In the genomic region with DNA sequence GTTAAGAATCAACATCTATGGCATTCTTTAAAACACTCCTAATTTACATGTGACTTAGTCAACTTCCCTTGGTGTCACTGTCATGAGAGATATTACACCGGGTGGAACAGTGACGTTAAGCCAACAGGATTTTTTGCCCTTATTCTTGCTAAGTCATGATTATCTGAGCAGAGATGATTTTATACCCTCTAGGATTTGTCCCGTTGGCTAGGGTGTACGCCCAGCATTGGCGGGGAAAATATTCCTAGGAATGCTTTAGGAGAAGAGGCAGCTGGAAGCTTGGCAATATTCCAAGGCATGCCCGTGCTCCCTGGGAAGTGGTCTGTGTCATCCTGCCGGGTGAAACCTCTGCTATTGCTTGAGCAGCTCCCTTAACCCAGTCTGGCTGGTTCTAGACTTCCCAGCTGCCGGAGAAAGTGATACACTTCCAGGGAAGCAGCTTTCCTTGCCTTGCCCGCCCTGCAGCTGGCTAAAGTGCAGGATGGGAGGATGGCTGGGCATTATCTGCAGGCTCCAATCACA, we compare ENCODE assay signal across 18 cellular contexts. TPM values are rescaled to one million over a fixed set of nuclear protein-coding genes. Genes with fewer than 3 reads are reported as not detected.
A peak's percentile ranks its signal among the peaks of the same experiment; 100 is the strongest.
DNase-seq lines count a peak whose midpoint lies in the region; ATAC-seq and TF ChIP-seq lines count a peak whose summit lies in the region.
"Had no signal": no experiment of that assay in that cellular context is flagged by ENCODE, and none has a peak within 500 bp of the region (broad histone marks: within the 10 kb centered on the region; RNA-seq: fewer than 3 reads in every experiment).

No MANE protein-coding gene starts in this region.

- intact Hi-C loops in left ventricle myocardium superior (cut with micrococcal nuclease) (no loop called here), Right ventricle myocardium inferior (cut with DNase I) (no loop called here), esophagus squamous epithelium (cut with DNase I) (no loop called here)
- intact Hi-C loops in activated T-helper 1 cell treated with anti-CD3 and anti-CD28 coated beads, Interleukin-12 subunit alpha, Interleukin-12 subunit beta, Interleukin-2, Interleukin-4 antibody, amounts not matched to agents 30 ng/mL and 10 ng/mL and 1 ng/mL, durations not matched to agents 14 hours and 24 hours and 36 hours (cut with micrococcal nuclease): no loop called here

- no peak for TF ChIP-seq POLR2A in esophagus squamous epithelium (IDR thresholded peaks at IDR 0.05)

- H3K27me3 Mint-ChIP-seq in activated T-helper 1 cell treated with anti-CD3 and anti-CD28 coated beads, Interleukin-12 subunit alpha, Interleukin-12 subunit beta, Interleukin-2, Interleukin-4 antibody, amounts not matched to agents 30 ng/mL and 10 ng/mL and 1 ng/mL, durations not matched to agents 14 hours and 24 hours and 36 hours (ENCODE audit: insufficient read depth): no peaks in the 10 kb centered on the region
- no peaks in the 10 kb centered on the region for H3K27me3 Mint-ChIP-seq in activated CD8-positive, alpha-beta memory T cell treated with anti-CD3 and anti-CD28 coated beads, Interleukin-2, amount 10 ng/mL, durations not matched to agents 7 days and 5 days
- H3K27me3 Mint-ChIP-seq: activated CD4-positive, alpha-beta T cell treated with anti-CD3 and anti-CD28 coated beads, Interleukin-2, amount 10 ng/mL, durations not matched to agents 24 days and 14 days had no signal

- CTCF ChIA-PET in activated CD8-positive, alpha-beta memory T cell treated with anti-CD3 and anti-CD28 coated beads, Interleukin-2, amount 10 ng/mL, durations not matched to agents 7 days and 5 days (lab: Charles Lee): no interaction called here

- no peaks in the 10 kb centered on the region for H3K9me2 ChIP-seq in hepatocyte (replicated peaks; ENCODE audit: insufficient read depth)

- H3K4me1 ChIP-seq in hepatocyte (ENCODE audit: insufficient read depth): no peaks in the 10 kb centered on the region
- H3K4me1 ChIP-seq in esophagus squamous epithelium: peaks cover 0 to 7% (median 0%) of the 10 kb centered on the region in 3 donors
- H3K4me1 ChIP-seq: prostate gland, tibial artery had no signal

- H3K4me2 ChIP-seq in hepatocyte: no peak overlapping the region

- no peaks in the 10 kb centered on the region for H4K20me1 ChIP-seq in hepatocyte (ENCODE audit: insufficient read depth, poor library complexity, severe bottlenecking)

- H3K27ac ChIP-seq in SK-N-MC: peak overlapping the region; percentile 33; the same call in 1 of the 2 replicates
- no peak overlapping the region for H3K27ac ChIP-seq in hepatocyte
- no peak overlapping the region for H3K27ac ChIP-seq in esophagus squamous epithelium
- H3K27ac ChIP-seq: brain microvascular endothelial cell, prostate gland, tibial artery had no signal

- H3K27ac Mint-ChIP-seq in activated T-helper 1 cell treated with anti-CD3 and anti-CD28 coated beads, Interleukin-12 subunit alpha, Interleukin-12 subunit beta, Interleukin-2, Interleukin-4 antibody, amounts not matched to agents 30 ng/mL and 10 ng/mL and 1 ng/mL, durations not matched to agents 14 hours and 24 hours and 36 hours: no peak overlapping the region
- H3K27ac Mint-ChIP-seq in activated CD8-positive, alpha-beta memory T cell treated with anti-CD3 and anti-CD28 coated beads, Interleukin-2, amount 10 ng/mL, durations not matched to agents 7 days and 5 days: no peak overlapping the region
- H3K27ac Mint-ChIP-seq: activated CD4-positive, alpha-beta T cell treated with anti-CD3 and anti-CD28 coated beads, Interleukin-2, amount 10 ng/mL, durations not matched to agents 24 days and 14 days had no signal

- H3K4me1 Mint-ChIP-seq in activated T-helper 1 cell treated with anti-CD3 and anti-CD28 coated beads, Interleukin-12 subunit alpha, Interleukin-12 subunit beta, Interleukin-2, Interleukin-4 antibody, amounts not matched to agents 30 ng/mL and 10 ng/mL and 1 ng/mL, durations not matched to agents 14 hours and 24 hours and 36 hours (ENCODE audit: low read depth): peaks cover 3% of the 10 kb centered on the region
- peaks cover 23% of the 10 kb centered on the region for H3K4me1 Mint-ChIP-seq in activated CD8-positive, alpha-beta memory T cell treated with anti-CD3 and anti-CD28 coated beads, Interleukin-2, amount 10 ng/mL, durations not matched to agents 7 days and 5 days

- no peak for TF ChIP-seq CTCF in hepatocyte (IDR thresholded peaks at IDR 0.05; ENCODE audit: poor library complexity)
- TF ChIP-seq CTCF in esophagus squamous epithelium (IDR thresholded peaks at IDR 0.05): no peak

- H3K79me2 ChIP-seq in hepatocyte: no peaks in the 10 kb centered on the region

- no peak overlapping the region for H3K9ac ChIP-seq in SK-N-MC (ENCODE audit: insufficient read length)

- H3K9me3 ChIP-seq in SK-N-MC (ENCODE audit: low read depth, low read length) (no peaks in the 10 kb centered on the region), hepatocyte (ENCODE audit: low read depth) (no peaks in the 10 kb centered on the region), esophagus squamous epithelium (no peaks in the 10 kb centered on the region)
- H3K9me3 ChIP-seq: prostate gland, tibial artery had no signal

- no peak overlapping the region for H2AFZ ChIP-seq in hepatocyte

- WGBS in hepatocyte (ENCODE audit: low lambda C conversion rate, missing lambda C conversion rate): 65% methylated on average over 9 of the region's 9 CpGs
- WGBS in esophagus squamous epithelium, 2 donors: 45 to 59% methylated on average over 7 to 8 of the region's 9 CpGs

- H3K27me3 ChIP-seq in hepatocyte (no peaks in the 10 kb centered on the region), esophagus squamous epithelium (no peaks in the 10 kb centered on the region)
- H3K27me3 ChIP-seq: brain microvascular endothelial cell, tibial artery had no signal

- peak; percentile 20 for ATAC-seq in left ventricle myocardium superior
- ATAC-seq in Right ventricle myocardium inferior: no peak
- ATAC-seq in activated CD8-positive, alpha-beta memory T cell treated with anti-CD3 and anti-CD28 coated beads, Interleukin-2, amount 10 ng/mL, durations not matched to agents 7 days and 5 days: no peak

- H3K4me3 Mint-ChIP-seq in activated T-helper 1 cell treated with anti-CD3 and anti-CD28 coated beads, Interleukin-12 subunit alpha, Interleukin-12 subunit beta, Interleukin-2, Interleukin-4 antibody, amounts not matched to agents 30 ng/mL and 10 ng/mL and 1 ng/mL, durations not matched to agents 14 hours and 24 hours and 36 hours: no peak overlapping the region
- H3K4me3 Mint-ChIP-seq in activated CD8-positive, alpha-beta memory T cell treated with anti-CD3 and anti-CD28 coated beads, Interleukin-2, amount 10 ng/mL, durations not matched to agents 7 days and 5 days: no peak overlapping the region
- H3K4me3 Mint-ChIP-seq: activated CD4-positive, alpha-beta T cell treated with anti-CD3 and anti-CD28 coated beads, Interleukin-2, amount 10 ng/mL, durations not matched to agents 24 days and 14 days had no signal

- H3K36me3 Mint-ChIP-seq in activated T-helper 1 cell treated with anti-CD3 and anti-CD28 coated beads, Interleukin-12 subunit alpha, Interleukin-12 subunit beta, Interleukin-2, Interleukin-4 antibody, amounts not matched to agents 30 ng/mL and 10 ng/mL and 1 ng/mL, durations not matched to agents 14 hours and 24 hours and 36 hours (ENCODE audit: low read depth): peaks cover 67% of the 10 kb centered on the region
- H3K36me3 Mint-ChIP-seq in activated CD8-positive, alpha-beta memory T cell treated with anti-CD3 and anti-CD28 coated beads, Interleukin-2, amount 10 ng/mL, durations not matched to agents 7 days and 5 days: peaks cover 80% of the 10 kb centered on the region

- DNase-seq in left ventricle myocardium superior (no peak), Right ventricle myocardium inferior (ENCODE audit: missing footprints) (no peak), SK-N-MC (ENCODE audit: low read depth, low spot score) (no peak), hepatocyte (ENCODE audit: low spot score) (peak; percentile 33), MV-4-11 (lab: John Stamatoyannopoulos, UW) (no peak), esophagus squamous epithelium (lab: John Stamatoyannopoulos, UW) (no peak)
- DNase-seq in activated T-helper 1 cell treated with anti-CD3 and anti-CD28 coated beads, Interleukin-12 subunit alpha, Interleukin-12 subunit beta, Interleukin-2, Interleukin-4 antibody, amounts not matched to agents 30 ng/mL and 10 ng/mL and 1 ng/mL, durations not matched to agents 14 hours and 24 hours and 36 hours (ENCODE audit: low spot score): no peak
- DNase-seq in activated CD8-positive, alpha-beta memory T cell treated with anti-CD3 and anti-CD28 coated beads, Interleukin-2, amount 10 ng/mL, durations not matched to agents 7 days and 5 days: no peak
- DNase-seq: activated CD4-positive, alpha-beta T cell treated with anti-CD3 and anti-CD28 coated beads, Interleukin-2, amount 10 ng/mL, durations not matched to agents 24 days and 14 days; brain microvascular endothelial cell; DMS79 treated with DMSO at 0.1 percent for 48 hours; islet precursor cell; NCI-H1092; NCI-H510A had no signal

- H3K9me3 Mint-ChIP-seq in activated T-helper 1 cell treated with anti-CD3 and anti-CD28 coated beads, Interleukin-12 subunit alpha, Interleukin-12 subunit beta, Interleukin-2, Interleukin-4 antibody, amounts not matched to agents 30 ng/mL and 10 ng/mL and 1 ng/mL, durations not matched to agents 14 hours and 24 hours and 36 hours: no peaks in the 10 kb centered on the region
- H3K9me3 Mint-ChIP-seq in activated CD8-positive, alpha-beta memory T cell treated with anti-CD3 and anti-CD28 coated beads, Interleukin-2, amount 10 ng/mL, durations not matched to agents 7 days and 5 days (ENCODE audit: low read depth): no peaks in the 10 kb centered on the region
- H3K9me3 Mint-ChIP-seq: activated CD4-positive, alpha-beta T cell treated with anti-CD3 and anti-CD28 coated beads, Interleukin-2, amount 10 ng/mL, durations not matched to agents 24 days and 14 days had no signal

- H3K4me3 ChIP-seq in SK-N-MC: no peak overlapping the region
- H3K4me3 ChIP-seq in hepatocyte: no peak overlapping the region
- H3K4me3 ChIP-seq in esophagus squamous epithelium: no peak overlapping the region
- H3K4me3 ChIP-seq: prostate gland, tibial artery had no signal

- H3K36me3 ChIP-seq in SK-N-MC (ENCODE audit: insufficient read depth, low read length) (peaks cover 95% of the 10 kb centered on the region), hepatocyte (replicated peaks; ENCODE audit: insufficient read depth, low read depth) (no peaks in the 10 kb centered on the region), esophagus squamous epithelium (peaks cover 59 to 100% (median 80%) of the 10 kb centered on the region in 3 donors)

RNA-seq across cellular contexts. Expression of gene CHRNB2, which starts 16.2 kb away (rescaled TPM):
- total RNA-seq in left ventricle myocardium superior: not detected
- not detected for total RNA-seq in Right ventricle myocardium inferior
- 0.08 and 0.70 TPM in 2 replicates for total RNA-seq in hepatocyte
- polyA plus RNA-seq in hepatocyte: 0.33 TPM in 1 of 2 replicates, not detected in the other
- under 1 TPM; 0.11 to 0.38 (median 0.16) TPM for total RNA-seq in esophagus squamous epithelium
- total RNA-seq in activated T-helper 1 cell treated with anti-CD3 and anti-CD28 coated beads, Interleukin-12 subunit alpha, Interleukin-12 subunit beta, Interleukin-2, Interleukin-4 antibody, amounts not matched to agents 30 ng/mL and 10 ng/mL and 1 ng/mL, durations not matched to agents 14 hours and 24 hours and 36 hours: not detected in 2 replicates
- not detected for total RNA-seq in activated CD8-positive, alpha-beta memory T cell treated with anti-CD3 and anti-CD28 coated beads, Interleukin-2, amount 10 ng/mL, durations not matched to agents 7 days and 5 days
- total RNA-seq: RPMI7951; T-helper 2 cell treated with Interferon-gamma antibody and Interleukin-4, amounts not matched to agents 100 ng/mL and 5 ng/mL, for 36 hours had no signal

RNA-seq across cellular contexts. Expression of gene ADAR, which starts 24.2 kb away (rescaled TPM):
- 61.3 TPM for total RNA-seq in left ventricle myocardium superior
- total RNA-seq in Right ventricle myocardium inferior: 52.8 TPM
- total RNA-seq in hepatocyte: 103 and 104 TPM in 2 replicates
- polyA plus RNA-seq in hepatocyte: 57.4 and 65.8 TPM in 2 replicates
- 10 to 100 TPM; 45.2 to 68.5 (median 59.2) TPM for total RNA-seq in esophagus squamous epithelium
- 299 and 301 TPM in 2 replicates for total RNA-seq in activated T-helper 1 cell treated with anti-CD3 and anti-CD28 coated beads, Interleukin-12 subunit alpha, Interleukin-12 subunit beta, Interleukin-2, Interleukin-4 antibody, amounts not matched to agents 30 ng/mL and 10 ng/mL and 1 ng/mL, durations not matched to agents 14 hours and 24 hours and 36 hours
- total RNA-seq in activated CD8-positive, alpha-beta memory T cell treated with anti-CD3 and anti-CD28 coated beads, Interleukin-2, amount 10 ng/mL, durations not matched to agents 7 days and 5 days: 100 to 1,000 TPM; 369 to 434 TPM

RNA-seq across cellular contexts. Expression of gene UBE2Q1, which starts 25.3 kb away (rescaled TPM):
- 68.7 TPM for total RNA-seq in left ventricle myocardium superior
- 53.2 TPM for total RNA-seq in Right ventricle myocardium inferior
- 46.9 and 50.3 TPM in 2 replicates for total RNA-seq in hepatocyte
- polyA plus RNA-seq in hepatocyte: 58.6 and 60.3 TPM in 2 replicates
- total RNA-seq in esophagus squamous epithelium: 10 to 100 TPM; 17.8 to 27.9 (median 24.3) TPM
- total RNA-seq in activated T-helper 1 cell treated with anti-CD3 and anti-CD28 coated beads, Interleukin-12 subunit alpha, Interleukin-12 subunit beta, Interleukin-2, Interleukin-4 antibody, amounts not matched to agents 30 ng/mL and 10 ng/mL and 1 ng/mL, durations not matched to agents 14 hours and 24 hours and 36 hours: 93.3 and 106 TPM in 2 replicates
- total RNA-seq in activated CD8-positive, alpha-beta memory T cell treated with anti-CD3 and anti-CD28 coated beads, Interleukin-2, amount 10 ng/mL, durations not matched to agents 7 days and 5 days: 100 to 1,000 TPM; 103 to 110 TPM
